Comparison of ENCODE assay signal across 1 cellular context in the genomic region with DNA sequence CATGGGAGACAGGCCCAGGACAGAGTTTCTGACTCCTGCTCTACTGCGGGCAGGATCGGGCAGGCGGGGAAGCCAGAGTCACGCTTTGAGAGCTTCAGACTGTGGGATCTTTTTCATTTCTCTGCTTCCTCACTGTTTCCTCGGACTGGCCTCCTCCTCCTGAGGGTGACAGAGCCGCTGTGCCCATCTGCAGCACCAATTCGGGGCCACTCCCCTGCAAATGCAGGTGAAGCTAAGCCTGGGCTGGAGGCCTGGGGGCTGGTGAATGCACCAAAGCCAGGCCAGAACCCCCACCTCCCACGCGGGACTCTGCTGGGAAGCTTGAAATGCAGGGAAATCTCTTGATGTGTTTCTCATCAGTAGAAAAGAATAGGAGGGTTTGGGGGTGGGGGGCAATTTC.
TF ChIP-seq lines count a peak whose summit lies in the region.

No MANE protein-coding gene starts in this region.

TF ChIP-seq in GM12878, 131 proteins besides CTCF, POLR2A, EP300 and RAD21:
- no peak for TF ChIP-seq EED (IDR thresholded peaks at IDR 0.05; ENCODE audit: low read depth)
- TF ChIP-seq EGR1 (IDR thresholded peaks at IDR 0.05; ENCODE audit: borderline replicate concordance in 1 of 2, low read depth in 2 of 2, low read length in 2 of 2): no peak
- no peak for TF ChIP-seq NR2C1 (IDR thresholded peaks at IDR 0.05)
- TF ChIP-seq BMI1 (IDR thresholded peaks at IDR 0.05; ENCODE audit: borderline replicate concordance): no peak
- TF ChIP-seq POLR2AphosphoS5 (IDR thresholded peaks at IDR 0.05; ENCODE audit: low read length): no peak
